1 cellular context compared by ENCODE assay signal in the genomic region with DNA sequence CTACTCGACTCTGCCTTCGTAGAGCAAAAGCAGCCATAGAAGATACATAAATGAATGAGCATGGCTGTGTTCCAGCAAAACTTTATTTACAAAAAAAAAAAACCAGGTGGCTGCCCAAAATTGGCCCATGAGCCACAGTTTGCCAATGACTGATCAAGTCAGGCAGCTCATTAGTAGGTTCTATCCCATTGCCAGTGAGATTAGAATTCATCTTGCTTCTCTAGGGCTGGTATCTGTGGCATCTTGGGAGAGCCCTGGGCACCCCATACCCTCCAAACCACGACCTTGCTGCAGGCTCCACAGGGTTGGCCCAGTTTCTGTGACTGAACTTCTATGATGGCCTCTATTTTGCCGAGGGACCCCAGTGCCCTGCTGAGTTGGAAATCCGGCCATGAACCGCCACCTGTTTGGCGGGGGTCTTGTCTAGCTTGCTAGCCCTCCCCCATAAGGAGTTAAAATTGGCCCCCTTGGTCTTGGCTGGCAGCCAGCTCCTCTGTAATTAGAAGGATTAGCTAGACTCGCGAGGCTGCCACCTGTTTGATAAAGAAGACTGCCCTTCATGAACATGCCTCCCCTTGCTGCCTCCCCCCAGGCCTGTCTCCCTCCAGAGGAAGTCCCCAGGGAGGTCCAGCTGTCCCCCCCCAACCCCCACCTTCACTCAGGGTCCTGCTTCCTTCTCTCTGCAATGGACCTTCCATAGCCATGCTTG.
TF ChIP-seq lines count a peak whose summit lies in the region.

No MANE protein-coding gene starts in this region.

TF ChIP-seq in HepG2, 621 proteins besides CTCF, POLR2A, EP300 and RAD21 (continued from another document):
- TF ChIP-seq, protein P1, sequence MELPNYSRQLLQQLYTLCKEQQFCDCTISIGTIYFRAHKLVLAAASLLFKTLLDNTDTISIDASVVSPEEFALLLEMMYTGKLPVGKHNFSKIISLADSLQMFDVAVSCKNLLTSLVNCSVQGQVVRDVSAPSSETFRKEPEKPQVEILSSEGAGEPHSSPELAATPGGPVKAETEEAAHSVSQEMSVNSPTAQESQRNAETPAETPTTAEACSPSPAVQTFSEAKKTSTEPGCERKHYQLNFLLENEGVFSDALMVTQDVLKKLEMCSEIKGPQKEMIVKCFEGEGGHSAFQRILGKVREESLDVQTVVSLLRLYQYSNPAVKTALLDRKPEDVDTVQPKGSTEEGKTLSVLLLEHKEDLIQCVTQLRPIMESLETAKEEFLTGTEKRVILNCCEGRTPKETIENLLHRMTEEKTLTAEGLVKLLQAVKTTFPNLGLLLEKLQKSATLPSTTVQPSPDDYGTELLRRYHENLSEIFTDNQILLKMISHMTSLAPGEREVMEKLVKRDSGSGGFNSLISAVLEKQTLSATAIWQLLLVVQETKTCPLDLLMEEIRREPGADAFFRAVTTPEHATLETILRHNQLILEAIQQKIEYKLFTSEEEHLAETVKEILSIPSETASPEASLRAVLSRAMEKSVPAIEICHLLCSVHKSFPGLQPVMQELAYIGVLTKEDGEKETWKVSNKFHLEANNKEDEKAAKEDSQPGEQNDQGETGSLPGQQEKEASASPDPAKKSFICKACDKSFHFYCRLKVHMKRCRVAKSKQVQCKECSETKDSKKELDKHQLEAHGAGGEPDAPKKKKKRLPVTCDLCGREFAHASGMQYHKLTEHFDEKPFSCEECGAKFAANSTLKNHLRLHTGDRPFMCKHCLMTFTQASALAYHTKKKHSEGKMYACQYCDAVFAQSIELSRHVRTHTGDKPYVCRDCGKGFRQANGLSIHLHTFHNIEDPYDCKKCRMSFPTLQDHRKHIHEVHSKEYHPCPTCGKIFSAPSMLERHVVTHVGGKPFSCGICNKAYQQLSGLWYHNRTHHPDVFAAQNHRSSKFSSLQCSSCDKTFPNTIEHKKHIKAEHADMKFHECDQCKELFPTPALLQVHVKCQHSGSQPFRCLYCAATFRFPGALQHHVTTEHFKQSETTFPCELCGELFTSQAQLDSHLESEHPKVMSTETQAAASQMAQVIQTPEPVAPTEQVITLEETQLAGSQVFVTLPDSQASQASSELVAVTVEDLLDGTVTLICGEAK (IDR thresholded peaks at IDR 0.05): peak; percentile 25; the same call in 1 of the 2 replicates
- TF ChIP-seq, protein P1 (CRISPR knock-in tag; IDR thresholded peaks at IDR 0.05): peak; percentile 74; the same call in 1 of the 2 replicates
- no peak for TF ChIP-seq MYC (CRISPR knock-in tag; IDR thresholded peaks at IDR 0.05; ENCODE audit: borderline replicate concordance)
- no peak for TF ChIP-seq ZNF432 (CRISPR knock-in tag; IDR thresholded peaks at IDR 0.05; ENCODE audit: borderline replicate concordance)
TF ChIP-seq in HepG2: peak in this region for 1.
